ENCODE assay signal across 22 cellular contexts in genomic region chr6:45818655-45819054, GRCh38.
"Had no signal": no experiment of that assay in that cellular context is flagged by ENCODE, and none has a peak within 500 bp of the region (broad histone marks: within the 10 kb centered on the region; RNA-seq: fewer than 3 reads in every experiment).

No MANE protein-coding gene starts in this region.

- H3K9me3 Mint-ChIP-seq: type B pancreatic cell had no signal

- H3K4me1 ChIP-seq: prostate gland, testis, tibial artery had no signal

- H3K9me3 ChIP-seq: mucosa of descending colon, prostate gland, testis, tibial artery had no signal

- ATAC-seq: effector memory CD8-positive, alpha-beta T cell; left lobe of liver; mucosa of descending colon; naive thymus-derived CD4-positive, alpha-beta T cell; right cardiac atrium; stimulated activated effector memory CD8-positive, alpha-beta T cell treated with anti-CD3 and anti-CD28 coated beads, Interleukin-12 subunit alpha, Interleukin-12 subunit beta, amount 100 ng/mL, for 72 hours; stimulated activated naive CD8-positive, alpha-beta T cell treated with anti-CD3 and anti-CD28 coated beads, Interleukin-15, Interleukin-2, amounts not matched to agents 100 U/mL and 50 U/mL, for 24 hours had no signal

- H3K36me3 ChIP-seq: prostate gland, sigmoid colon, tibial artery had no signal

- H3K27me3 ChIP-seq: sigmoid colon, testis, tibial artery had no signal

- H3K36me3 Mint-ChIP-seq: mesothelial cell of epicardium, type B pancreatic cell had no signal

- H3K4me3 ChIP-seq: lung, mucosa of descending colon, prostate gland, sigmoid colon, testis, tibial artery had no signal

- DNase-seq: cortex of kidney; effector memory CD8-positive, alpha-beta T cell; head of caudate nucleus; mesenchymal stem cell; mucosa of descending colon; naive thymus-derived CD4-positive, alpha-beta T cell; nephron progenitor cell; nucleus accumbens; right cardiac atrium; sigmoid colon; stimulated activated CD4-positive, alpha-beta T cell treated with anti-CD3 and anti-CD28 coated beads, Interleukin-2, amount 100 ng/mL, for 24 hours; stimulated activated CD4-positive, alpha-beta T cell treated with anti-CD3 and anti-CD28 coated beads, Interleukin-4, amount 100 ng/mL, for 24 hours; stimulated activated naive CD8-positive, alpha-beta T cell treated with anti-CD3 and anti-CD28 coated beads, Interleukin-15, Interleukin-2, amounts not matched to agents 100 U/mL and 50 U/mL, for 24 hours; substantia nigra; testis; tibial artery had no signal

- H3K4me3 Mint-ChIP-seq: effector memory CD8-positive, alpha-beta T cell; mesothelial cell of epicardium; naive thymus-derived CD4-positive, alpha-beta T cell; nephron progenitor cell; stimulated activated effector memory CD8-positive, alpha-beta T cell treated with anti-CD3 and anti-CD28 coated beads, Interleukin-12 subunit alpha, Interleukin-12 subunit beta, amount 100 ng/mL, for 72 hours; type B pancreatic cell had no signal

- H3K27ac Mint-ChIP-seq: effector memory CD8-positive, alpha-beta T cell; mesothelial cell of epicardium; naive thymus-derived CD4-positive, alpha-beta T cell; nephron progenitor cell; stimulated activated effector memory CD8-positive, alpha-beta T cell treated with anti-CD3 and anti-CD28 coated beads, Interleukin-12 subunit alpha, Interleukin-12 subunit beta, amount 100 ng/mL, for 72 hours; type B pancreatic cell had no signal

- H3K27ac ChIP-seq: prostate gland, sigmoid colon, testis, tibial artery had no signal
